Comparison of ENCODE assay signal across 1 cellular context in the genomic region with DNA sequence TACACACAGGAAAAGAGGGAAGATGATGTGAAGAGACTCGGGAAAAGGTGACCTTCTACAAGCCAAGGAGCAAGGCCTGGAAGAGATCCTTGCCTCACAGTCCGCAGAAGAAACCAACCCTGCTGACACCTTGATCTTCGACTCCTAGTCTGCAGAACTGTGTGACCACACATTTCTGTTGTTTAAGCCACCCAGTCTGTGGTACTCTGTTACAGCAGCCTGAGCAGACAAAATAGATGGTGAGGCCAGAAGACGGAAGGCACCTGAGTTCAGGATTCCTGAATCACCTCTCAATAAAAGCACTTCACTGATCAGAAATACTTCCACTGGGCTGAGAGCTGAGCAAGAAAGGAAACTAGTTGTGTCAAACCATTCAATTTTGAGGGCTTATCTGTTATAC.
TF ChIP-seq lines count a peak whose summit lies in the region.

No MANE protein-coding gene starts in this region.

TF ChIP-seq in neural cell, 6 proteins besides CTCF, POLR2A, EP300 and RAD21 (continued from another document):
- TF ChIP-seq, protein P1, sequence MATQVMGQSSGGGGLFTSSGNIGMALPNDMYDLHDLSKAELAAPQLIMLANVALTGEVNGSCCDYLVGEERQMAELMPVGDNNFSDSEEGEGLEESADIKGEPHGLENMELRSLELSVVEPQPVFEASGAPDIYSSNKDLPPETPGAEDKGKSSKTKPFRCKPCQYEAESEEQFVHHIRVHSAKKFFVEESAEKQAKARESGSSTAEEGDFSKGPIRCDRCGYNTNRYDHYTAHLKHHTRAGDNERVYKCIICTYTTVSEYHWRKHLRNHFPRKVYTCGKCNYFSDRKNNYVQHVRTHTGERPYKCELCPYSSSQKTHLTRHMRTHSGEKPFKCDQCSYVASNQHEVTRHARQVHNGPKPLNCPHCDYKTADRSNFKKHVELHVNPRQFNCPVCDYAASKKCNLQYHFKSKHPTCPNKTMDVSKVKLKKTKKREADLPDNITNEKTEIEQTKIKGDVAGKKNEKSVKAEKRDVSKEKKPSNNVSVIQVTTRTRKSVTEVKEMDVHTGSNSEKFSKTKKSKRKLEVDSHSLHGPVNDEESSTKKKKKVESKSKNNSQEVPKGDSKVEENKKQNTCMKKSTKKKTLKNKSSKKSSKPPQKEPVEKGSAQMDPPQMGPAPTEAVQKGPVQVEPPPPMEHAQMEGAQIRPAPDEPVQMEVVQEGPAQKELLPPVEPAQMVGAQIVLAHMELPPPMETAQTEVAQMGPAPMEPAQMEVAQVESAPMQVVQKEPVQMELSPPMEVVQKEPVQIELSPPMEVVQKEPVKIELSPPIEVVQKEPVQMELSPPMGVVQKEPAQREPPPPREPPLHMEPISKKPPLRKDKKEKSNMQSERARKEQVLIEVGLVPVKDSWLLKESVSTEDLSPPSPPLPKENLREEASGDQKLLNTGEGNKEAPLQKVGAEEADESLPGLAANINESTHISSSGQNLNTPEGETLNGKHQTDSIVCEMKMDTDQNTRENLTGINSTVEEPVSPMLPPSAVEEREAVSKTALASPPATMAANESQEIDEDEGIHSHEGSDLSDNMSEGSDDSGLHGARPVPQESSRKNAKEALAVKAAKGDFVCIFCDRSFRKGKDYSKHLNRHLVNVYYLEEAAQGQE (IDR thresholded peaks at IDR 0.05; ENCODE audit: borderline replicate concordance): no peak
